Comparison of ENCODE assay signal across 8 cellular contexts in genomic region chr4:87009095-87009648, GRCh38.
DNase-seq lines count a peak whose midpoint lies in the region; ATAC-seq and TF ChIP-seq lines count a peak whose summit lies in the region.

No MANE protein-coding gene starts in this region.

- no peak overlapping the region for H3K27ac Mint-ChIP-seq in activated naive CD4-positive, alpha-beta T cell treated with anti-CD3 and anti-CD28 coated beads for 36 hours
- peak overlapping the region in 1 of 2 donors; percentile 58 for H3K27ac Mint-ChIP-seq in activated naive CD4-positive, alpha-beta T cell treated with anti-CD3 and anti-CD28 coated beads, Interleukin-2, amount 50 U/mL, for 72 hours
- H3K27ac Mint-ChIP-seq in activated CD8-positive, alpha-beta T cell treated with anti-CD3 and anti-CD28 coated beads for 36 hours: no peak overlapping the region

- POLR2A ChIA-PET in activated CD8-positive, alpha-beta T cell treated with anti-CD3 and anti-CD28 coated beads for 36 hours (lab: Charles Lee): interaction anchor here (0.6 to 5.8 kb wide), 4 partner anchors 26 to 94 kb away, joined by 3 to 68 read pairs (median 3); partner anchors contain the start of gene AFF1

- H3K27me3 ChIP-seq in upper lobe of left lung: no peaks in the 10 kb centered on the region

- no peak for TF ChIP-seq CTCF in activated CD8-positive, alpha-beta T cell treated with anti-CD3 and anti-CD28 coated beads for 36 hours (IDR thresholded peaks at IDR 0.05)
- no peak for TF ChIP-seq CTCF in upper lobe of left lung (IDR thresholded peaks at IDR 0.05)

- intact Hi-C loops in activated naive CD4-positive, alpha-beta T cell treated with anti-CD3 and anti-CD28 coated beads for 36 hours (cut with micrococcal nuclease): loop anchor here (5.0 kb wide), 3 partner anchors 1273 to 1583 kb away; partner anchors contain the start of genes HERC3 and PPM1K
- intact Hi-C loops in activated CD8-positive, alpha-beta T cell treated with anti-CD3 and anti-CD28 coated beads for 36 hours (cut with micrococcal nuclease): loop anchor here (5.0 kb wide), 1 partner anchor 83 kb away; no protein-coding TSS in a partner anchor

- H3K4me3 Mint-ChIP-seq in activated naive CD4-positive, alpha-beta T cell treated with anti-CD3 and anti-CD28 coated beads for 36 hours: peak overlapping the region; percentile 55
- peak overlapping the region; percentile 90 for H3K4me3 Mint-ChIP-seq in activated CD8-positive, alpha-beta T cell treated with anti-CD3 and anti-CD28 coated beads for 36 hours

- H3K36me3 ChIP-seq in upper lobe of left lung: no peaks in the 10 kb centered on the region

- CTCF ChIA-PET in activated naive CD4-positive, alpha-beta T cell treated with anti-CD3 and anti-CD28 coated beads for 36 hours (lab: Charles Lee): interaction anchor here (0.6 to 2.4 kb wide), 7 partner anchors 8 to 87 kb away, joined by 3 to 10 read pairs (median 4); partner anchors contain the start of gene AFF1
- CTCF ChIA-PET in activated CD8-positive, alpha-beta T cell treated with anti-CD3 and anti-CD28 coated beads for 36 hours (lab: Charles Lee): interaction anchor here (1.0 to 5.6 kb wide), 8 partner anchors 49 to 87 kb away, joined by 3 to 23 read pairs (median 7); partner anchors contain the start of gene AFF1

- no peaks in the 10 kb centered on the region for H3K9me3 Mint-ChIP-seq in activated naive CD4-positive, alpha-beta T cell treated with anti-CD3 and anti-CD28 coated beads for 36 hours
- no peaks in the 10 kb centered on the region for H3K9me3 Mint-ChIP-seq in activated naive CD4-positive, alpha-beta T cell treated with anti-CD3 and anti-CD28 coated beads, Interleukin-2, amount 50 U/mL, for 72 hours
- H3K9me3 Mint-ChIP-seq in activated CD8-positive, alpha-beta T cell treated with anti-CD3 and anti-CD28 coated beads for 36 hours: no peaks in the 10 kb centered on the region

- TF ChIP-seq EP300 in upper lobe of left lung (IDR thresholded peaks at IDR 0.05): no peak

- H3K27ac ChIP-seq in upper lobe of left lung: peak overlapping the region; percentile 29 to 96 (median 92)

- H3K4me1 ChIP-seq in upper lobe of left lung: peaks cover 60 to 74% (median 67%) of the 10 kb centered on the region in 4 donors

- no peak for DNase-seq in activated naive CD4-positive, alpha-beta T cell treated with anti-CD3 and anti-CD28 coated beads for 36 hours
- no peak for DNase-seq in activated naive CD4-positive, alpha-beta T cell treated with anti-CD3 and anti-CD28 coated beads, Interleukin-2, amount 50 U/mL, for 72 hours (ENCODE audit: low spot score in 2 of 2)
- DNase-seq in activated CD8-positive, alpha-beta T cell treated with anti-CD3 and anti-CD28 coated beads for 36 hours: no peak
- DNase-seq in kidney tubule cell (ENCODE audit: low spot score) (peak; percentile 36), upper lobe of left lung (peak in 1 of 2 donors; percentile 72), mucosa of gallbladder (ENCODE audit: low spot score) (no peak), NCI-H187 treated with DMSO at 0.1 percent for 48 hours (lab: John Stamatoyannopoulos, UW) (no peak)

- peaks cover 69% of the 10 kb centered on the region for H3K4me1 Mint-ChIP-seq in activated naive CD4-positive, alpha-beta T cell treated with anti-CD3 and anti-CD28 coated beads for 36 hours (ENCODE audit: low read depth)
- H3K4me1 Mint-ChIP-seq in activated CD8-positive, alpha-beta T cell treated with anti-CD3 and anti-CD28 coated beads for 36 hours (ENCODE audit: low read depth): peaks cover 65% of the 10 kb centered on the region

- no peaks in the 10 kb centered on the region for H3K9me3 ChIP-seq in upper lobe of left lung

- H3K36me3 Mint-ChIP-seq in activated naive CD4-positive, alpha-beta T cell treated with anti-CD3 and anti-CD28 coated beads for 36 hours (ENCODE audit: low read depth): peaks cover 2% of the 10 kb centered on the region
- peaks cover 14 to 16% of the 10 kb centered on the region in 2 donors for H3K36me3 Mint-ChIP-seq in activated naive CD4-positive, alpha-beta T cell treated with anti-CD3 and anti-CD28 coated beads, Interleukin-2, amount 50 U/mL, for 72 hours
- H3K36me3 Mint-ChIP-seq in activated CD8-positive, alpha-beta T cell treated with anti-CD3 and anti-CD28 coated beads for 36 hours (ENCODE audit: low read depth): no peaks in the 10 kb centered on the region

- ATAC-seq in activated naive CD4-positive, alpha-beta T cell treated with anti-CD3 and anti-CD28 coated beads, Interleukin-2, amount 50 U/mL, for 72 hours: no peak
- no peak for ATAC-seq in activated CD8-positive, alpha-beta T cell treated with anti-CD3 and anti-CD28 coated beads for 36 hours
- ATAC-seq in upper lobe of left lung (ENCODE audit: low FRiP score in 2 of 2) (no peak), HG02973 (IDR thresholded peaks at IDR 0.05; ENCODE audit: unreplicated experiment) (no peak)

- peak overlapping the region in 3 of 4 donors; percentile 2 to 81 (median 70) for H3K4me3 ChIP-seq in upper lobe of left lung

- H3K27me3 Mint-ChIP-seq in activated naive CD4-positive, alpha-beta T cell treated with anti-CD3 and anti-CD28 coated beads for 36 hours (ENCODE audit: low read depth): no peaks in the 10 kb centered on the region
- no peaks in the 10 kb centered on the region for H3K27me3 Mint-ChIP-seq in activated CD8-positive, alpha-beta T cell treated with anti-CD3 and anti-CD28 coated beads for 36 hours

- TF ChIP-seq POLR2A in upper lobe of left lung (IDR thresholded peaks at IDR 0.05): no peak

- whole genome bisulfite sequencing in upper lobe of left lung, 2 donors: 23 to 28% methylated on average over 2 of the region's 2 CpGs
